In the genomic region with DNA sequence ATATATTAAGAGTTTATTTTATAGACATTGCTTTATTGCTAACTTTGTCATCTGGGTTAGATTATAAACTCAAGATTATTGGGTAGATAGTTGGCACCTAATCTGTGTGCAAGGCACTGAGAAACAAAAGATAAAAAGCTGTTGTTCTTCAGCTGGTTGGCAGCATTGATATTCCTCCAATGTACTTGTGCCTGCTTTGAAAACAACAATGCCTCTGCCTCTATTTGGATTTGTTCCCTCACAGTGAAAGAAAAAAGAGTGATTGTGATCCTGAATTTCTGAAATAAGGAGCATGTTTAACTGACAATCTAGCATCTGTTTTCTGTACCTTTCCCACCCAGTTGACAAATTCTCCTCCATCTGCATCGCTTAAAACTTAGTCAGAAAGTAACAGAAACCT, we compare ENCODE assay signal across 15 cellular contexts.
DNase-seq lines count a peak whose midpoint lies in the region; ATAC-seq and TF ChIP-seq lines count a peak whose summit lies in the region.
"Had no signal": no experiment of that assay in that cellular context is flagged by ENCODE, and none has a peak within 500 bp of the region (broad histone marks: within the 10 kb centered on the region; RNA-seq: fewer than 3 reads in every experiment).

No MANE protein-coding gene starts in this region.

- no peak for ATAC-seq in WTC11
- no peak for ATAC-seq in GM19351 (IDR thresholded peaks at IDR 0.05; ENCODE audit: unreplicated experiment)
- ATAC-seq in left lung = no peak
- ATAC-seq in PC-3 = no peak

- no peak overlapping the region for H4K91ac ChIP-seq in neuronal stem cell (ENCODE audit: low read depth, low read length, poor library complexity)

- peaks cover 25% of the 10 kb centered on the region for H3K4me1 Mint-ChIP-seq in WTC11

- H3K9me3 ChIP-seq in neuronal stem cell (replicated peaks in 1 of 2; ENCODE audit: control insufficient read depth in 2 of 2, insufficient read depth in 1 of 2, low read depth in 1 of 2, low read length in 2 of 2) = no peaks in the 10 kb centered on the region
- H3K9me3 ChIP-seq in left lung = peaks cover 0 to 4% of the 10 kb centered on the region in 2 donors
- H3K9me3 ChIP-seq in PC-3 (ENCODE audit: low read length) = no peaks in the 10 kb centered on the region
- H3K9me3 ChIP-seq: BE2C had no signal

- H3K4me3 Mint-ChIP-seq in WTC11 = no peak overlapping the region
- H3K4me3 Mint-ChIP-seq: CD4-positive, alpha-beta memory T cell; HFFc6 had no signal

- no peak overlapping the region for H2AK5ac ChIP-seq in neuronal stem cell (ENCODE audit: low read depth, low read length)

- no peak overlapping the region for H3K4ac ChIP-seq in neuronal stem cell (ENCODE audit: low read length)

- peaks cover 11% of the 10 kb centered on the region for H3K9me3 Mint-ChIP-seq in WTC11
- H3K9me3 Mint-ChIP-seq: HFFc6 had no signal

- no peak overlapping the region for H4K8ac ChIP-seq in neuronal stem cell (ENCODE audit: low read depth, low read length)

- no peaks in the 10 kb centered on the region for H3K79me1 ChIP-seq in neuronal stem cell (ENCODE audit: low read depth, low read length)

- no peaks in the 10 kb centered on the region for H4K20me1 ChIP-seq in PC-3 (ENCODE audit: low read length)

- H3K36me3 ChIP-seq in neuronal stem cell (replicated peaks in 1 of 2; ENCODE audit: control insufficient read depth in 2 of 2, insufficient read depth in 2 of 2, low read length in 2 of 2) (no peaks in the 10 kb centered on the region), left lung (no peaks in the 10 kb centered on the region), PC-3 (ENCODE audit: low read depth, low read length) (no peaks in the 10 kb centered on the region)
- H3K36me3 ChIP-seq: BE2C had no signal

- no peaks in the 10 kb centered on the region for H3K27me3 Mint-ChIP-seq in WTC11 (ENCODE audit: low read depth)
- H3K27me3 Mint-ChIP-seq: CD4-positive, alpha-beta memory T cell had no signal

- H3K23ac ChIP-seq in neuronal stem cell (ENCODE audit: low read depth, low read length, poor library complexity) = no peak overlapping the region

- H3K36me3 Mint-ChIP-seq in WTC11 = no peaks in the 10 kb centered on the region
- H3K36me3 Mint-ChIP-seq: CD4-positive, alpha-beta memory T cell had no signal

- no peak overlapping the region for H3K27ac ChIP-seq in neuronal stem cell (replicated peaks; ENCODE audit: low read length)
- H3K27ac ChIP-seq in left lung = no peak overlapping the region
- H3K27ac ChIP-seq in PC-3 (ENCODE audit: low read length) = no peak overlapping the region
- H3K27ac ChIP-seq: C4-2B had no signal

- H3K79me2 ChIP-seq in PC-3 (ENCODE audit: low read length) = no peaks in the 10 kb centered on the region

- no peak overlapping the region for H3K14ac ChIP-seq in neuronal stem cell (ENCODE audit: low read length)

- H3K9me2 ChIP-seq in PC-3 (replicated peaks; ENCODE audit: low read length) = no peaks in the 10 kb centered on the region

- no peak overlapping the region for H2BK5ac ChIP-seq in neuronal stem cell (ENCODE audit: low read length)

- WGBS in neuronal stem cell (ENCODE audit: extremely low coverage in 2 of 2, insufficient read length in 2 of 2, insufficient replicate concordance in 1 of 2), 2 donors = no CpG with 5 or more reads among the region's 1 CpG

- H3K4me3 ChIP-seq in neuronal stem cell (ENCODE audit: low read length in 2 of 2) (no peak overlapping the region), left lung (no peak overlapping the region), PC-3 (ENCODE audit: low read length) (no peak overlapping the region)

- H3K18ac ChIP-seq in neuronal stem cell (ENCODE audit: low read length) = no peak overlapping the region

- DNase-seq in WTC11 (ENCODE audit: low spot score) (no peak), hippocampal formation (lab: John Stamatoyannopoulos, UW) (peak; percentile 2 to 74), neuronal stem cell (ENCODE audit: low spot score) (no peak), NCI-H2196 treated with DMSO at 0.1 percent for 48 hours (lab: John Stamatoyannopoulos, UW; ENCODE audit: unreplicated experiment) (no peak), left lung (no peak), PC-3 (no peak)
- DNase-seq: BE2C; CD4-positive, alpha-beta memory T cell; DND-41; GDM1; GOT3; HCEC 1CT; HFFc6 had no signal

- no peak overlapping the region for H2BK12ac ChIP-seq in neuronal stem cell (ENCODE audit: low read length)

- TF ChIP-seq CTCF in WTC11 (IDR thresholded peaks at IDR 0.05) (no peak), left lung (IDR thresholded peaks at IDR 0.05) (no peak), PC-3 (conservative IDR thresholded peaks at IDR 0.05; ENCODE audit: low read depth, low read length) (no peak)

- POLR2A ChIA-PET in WTC11 (lab: Charles Lee) = no interaction called here
- POLR2A ChIA-PET in PC-3 (lab: Charles Lee; ENCODE audit: unreplicated experiment) = no interaction called here

- H3K4me1 ChIP-seq in neuronal stem cell (ENCODE audit: control insufficient read depth in 2 of 2, insufficient read depth in 1 of 2, low read depth in 1 of 2, low read length in 2 of 2) (peaks cover 0 to 5% of the 10 kb centered on the region in 2 donors), left lung (no peaks in the 10 kb centered on the region), PC-3 (ENCODE audit: insufficient read depth, low read length) (no peaks in the 10 kb centered on the region)
- H3K4me1 ChIP-seq: BE2C had no signal

- H3K27me3 ChIP-seq in neuronal stem cell (ENCODE audit: control insufficient read depth in 3 of 3, insufficient read depth in 3 of 3, low read depth in 1 of 3, low read length in 3 of 3) = no peaks in the 10 kb centered on the region
- H3K27me3 ChIP-seq in left lung = no peaks in the 10 kb centered on the region
- H3K27me3 ChIP-seq in PC-3 (ENCODE audit: low read length) = no peaks in the 10 kb centered on the region
- H3K27me3 ChIP-seq: BE2C had no signal

- peak overlapping the region; percentile 42; the same call in 1 of the 2 replicates for H3K27ac Mint-ChIP-seq in WTC11
- H3K27ac Mint-ChIP-seq: HFFc6 had no signal

- no peak overlapping the region for H2BK15ac ChIP-seq in neuronal stem cell (ENCODE audit: low read length)

- intact Hi-C loops in left lung (cut with DNase I) = no loop called here
- intact Hi-C loops in PC-3 (cut with micrococcal nuclease) = no loop called here

- H2AFZ ChIP-seq in neuronal stem cell (ENCODE audit: low read length) = peak overlapping the region; percentile 27
- H2AFZ ChIP-seq in PC-3 (ENCODE audit: low read length) = no peak overlapping the region

- no peak overlapping the region for H2BK120ac ChIP-seq in neuronal stem cell (ENCODE audit: low read depth, low read length)

- BruUV-seq in PC-3 (replicated peaks; lab: Mats Ljungman, UMichigan) = no TSS peak

- CTCF ChIA-PET in WTC11 (lab: Charles Lee) = no interaction called here
- CTCF ChIA-PET in PC-3 (lab: Charles Lee) = no interaction called here

- H3K9ac ChIP-seq in neuronal stem cell (ENCODE audit: low read depth, low read length, poor library complexity) (no peak overlapping the region), PC-3 (ENCODE audit: low read length) (no peak overlapping the region)

- no peak overlapping the region for H3K4me2 ChIP-seq in neuronal stem cell (ENCODE audit: insufficient read depth, low read length, poor library complexity, severe bottlenecking)
- H3K4me2 ChIP-seq in PC-3 (ENCODE audit: low read length) = no peak overlapping the region

- no peaks in the 10 kb centered on the region for H3F3A ChIP-seq in PC-3 (ENCODE audit: low read length, unreplicated experiment)

TF ChIP-seq in WTC11, 78 proteins besides CTCF, POLR2A, EP300 and RAD21 (continues in another document):
- TF ChIP-seq KAT7 (CRISPR knock-in tag; IDR thresholded peaks at IDR 0.05; ENCODE audit: borderline replicate concordance) (no peak), ZNF396 (CRISPR knock-in tag; IDR thresholded peaks at IDR 0.05; ENCODE audit: borderline replicate concordance) (no peak), ZNF232 (CRISPR knock-in tag; IDR thresholded peaks at IDR 0.05) (no peak), PRRX2 (CRISPR knock-in tag; IDR thresholded peaks at IDR 0.05) (no peak), OVOL2 (CRISPR knock-in tag; IDR thresholded peaks at IDR 0.05; ENCODE audit: borderline replicate concordance) (no peak), ZNF138 (CRISPR knock-in tag; conservative IDR thresholded peaks at IDR 0.05) (no peak)
- TF ChIP-seq, protein P1, sequence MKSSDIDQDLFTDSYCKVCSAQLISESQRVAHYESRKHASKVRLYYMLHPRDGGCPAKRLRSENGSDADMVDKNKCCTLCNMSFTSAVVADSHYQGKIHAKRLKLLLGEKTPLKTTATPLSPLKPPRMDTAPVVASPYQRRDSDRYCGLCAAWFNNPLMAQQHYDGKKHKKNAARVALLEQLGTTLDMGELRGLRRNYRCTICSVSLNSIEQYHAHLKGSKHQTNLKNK (CRISPR knock-in tag; IDR thresholded peaks at IDR 0.05) = no peak
- TF ChIP-seq, protein P2, sequence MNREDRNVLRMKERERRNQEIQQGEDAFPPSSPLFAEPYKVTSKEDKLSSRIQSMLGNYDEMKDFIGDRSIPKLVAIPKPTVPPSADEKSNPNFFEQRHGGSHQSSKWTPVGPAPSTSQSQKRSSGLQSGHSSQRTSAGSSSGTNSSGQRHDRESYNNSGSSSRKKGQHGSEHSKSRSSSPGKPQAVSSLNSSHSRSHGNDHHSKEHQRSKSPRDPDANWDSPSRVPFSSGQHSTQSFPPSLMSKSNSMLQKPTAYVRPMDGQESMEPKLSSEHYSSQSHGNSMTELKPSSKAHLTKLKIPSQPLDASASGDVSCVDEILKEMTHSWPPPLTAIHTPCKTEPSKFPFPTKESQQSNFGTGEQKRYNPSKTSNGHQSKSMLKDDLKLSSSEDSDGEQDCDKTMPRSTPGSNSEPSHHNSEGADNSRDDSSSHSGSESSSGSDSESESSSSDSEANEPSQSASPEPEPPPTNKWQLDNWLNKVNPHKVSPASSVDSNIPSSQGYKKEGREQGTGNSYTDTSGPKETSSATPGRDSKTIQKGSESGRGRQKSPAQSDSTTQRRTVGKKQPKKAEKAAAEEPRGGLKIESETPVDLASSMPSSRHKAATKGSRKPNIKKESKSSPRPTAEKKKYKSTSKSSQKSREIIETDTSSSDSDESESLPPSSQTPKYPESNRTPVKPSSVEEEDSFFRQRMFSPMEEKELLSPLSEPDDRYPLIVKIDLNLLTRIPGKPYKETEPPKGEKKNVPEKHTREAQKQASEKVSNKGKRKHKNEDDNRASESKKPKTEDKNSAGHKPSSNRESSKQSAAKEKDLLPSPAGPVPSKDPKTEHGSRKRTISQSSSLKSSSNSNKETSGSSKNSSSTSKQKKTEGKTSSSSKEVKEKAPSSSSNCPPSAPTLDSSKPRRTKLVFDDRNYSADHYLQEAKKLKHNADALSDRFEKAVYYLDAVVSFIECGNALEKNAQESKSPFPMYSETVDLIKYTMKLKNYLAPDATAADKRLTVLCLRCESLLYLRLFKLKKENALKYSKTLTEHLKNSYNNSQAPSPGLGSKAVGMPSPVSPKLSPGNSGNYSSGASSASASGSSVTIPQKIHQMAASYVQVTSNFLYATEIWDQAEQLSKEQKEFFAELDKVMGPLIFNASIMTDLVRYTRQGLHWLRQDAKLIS (CRISPR knock-in tag; IDR thresholded peaks at IDR 0.05; ENCODE audit: borderline replicate concordance) = no peak

Comparison
In these comparisons a context has a peak if more than half of its experiments do, and no peak if none do; other contexts are left out.
1. DNase-seq: peak in hippocampal formation (2 of 2); none in WTC11 (single experiment), neuronal stem cell (single experiment), NCI-H2196 treated with DMSO at 0.1 percent for 48 hours (single experiment), left lung (0 of 2) and PC-3 (single experiment).